Comparison of ENCODE assay signal across 27 cellular contexts in genomic region chr12:53402871-53403270, GRCh38. TPM values are rescaled to one million over a fixed set of nuclear protein-coding genes. Genes with fewer than 3 reads are reported as not detected.
"Had no signal": no experiment of that assay in that cellular context is flagged by ENCODE, and none has a peak within 500 bp of the region (broad histone marks: within the 10 kb centered on the region; RNA-seq: fewer than 3 reads in every experiment).

No MANE protein-coding gene starts in this region.

- ATAC-seq: activated CD4-positive, alpha-beta T cell treated with anti-CD3 and anti-CD28 coated beads for 36 hours; esophagus mucosa; gastrocnemius medialis; natural killer cell treated with Interleukin-12 subunit alpha and Interleukin-12 subunit beta and Interleukin-15 and Interleukin-18, amount 100 ng/mL, for 72 hours; pancreas; right lobe of liver; stimulated activated naive CD8-positive, alpha-beta T cell treated with anti-CD3 and anti-CD28 coated beads, Interleukin-15, Interleukin-2, amounts not matched to agents 100 U/mL and 50 U/mL, for 24 hours had no signal

- H3K36me3 Mint-ChIP-seq: natural killer cell treated with Interleukin-12 subunit alpha and Interleukin-12 subunit beta and Interleukin-15 and Interleukin-18, amount 100 ng/mL, for 72 hours had no signal

- FAIRE-seq: endothelial cell of umbilical vein, pancreas, small intestine had no signal

- H3K9me3 Mint-ChIP-seq: activated B cell treated with CpG ODN at 0.5 μM for 24 hours; natural killer cell treated with Interleukin-12 subunit alpha and Interleukin-12 subunit beta and Interleukin-15 and Interleukin-18, amount 100 ng/mL, for 72 hours; T-helper 1 cell treated with Interleukin-12 subunit alpha and Interleukin-12 subunit beta and Interleukin-4 antibody, amounts not matched to agents 30 μg/mL and 1 μg/mL, for 36 hours had no signal

- H3K27me3 Mint-ChIP-seq: activated B cell treated with CpG ODN at 0.5 μM for 24 hours; activated CD4-positive, alpha-beta T cell treated with anti-CD3 and anti-CD28 coated beads for 36 hours; brain; natural killer cell treated with Interleukin-12 subunit alpha and Interleukin-12 subunit beta and Interleukin-15 and Interleukin-18, amount 100 ng/mL, for 72 hours had no signal

- H3K27ac Mint-ChIP-seq: activated B cell treated with CpG ODN at 0.5 μM for 24 hours; activated CD4-positive, alpha-beta T cell treated with anti-CD3 and anti-CD28 coated beads for 36 hours; natural killer cell treated with Interleukin-12 subunit alpha and Interleukin-12 subunit beta and Interleukin-15 and Interleukin-18, amount 100 ng/mL, for 72 hours; T-helper 1 cell treated with Interleukin-12 subunit alpha and Interleukin-12 subunit beta and Interleukin-4 antibody, amounts not matched to agents 30 μg/mL and 1 μg/mL, for 36 hours had no signal

- H3K9me3 ChIP-seq: gastrocnemius medialis, left ventricle myocardium inferior, pancreas, right lobe of liver, tibial artery had no signal

- H3K4me1 ChIP-seq: pancreas, right lobe of liver had no signal

- H3K27ac ChIP-seq: gastrocnemius medialis, left ventricle myocardium inferior, pancreas, right lobe of liver, tibial artery had no signal

- H3K27me3 ChIP-seq: gastrocnemius medialis, pancreas, right lobe of liver, tibial artery had no signal

- DNase-seq: activated B cell treated with CpG ODN at 0.5 μM for 24 hours; activated CD4-positive, alpha-beta T cell treated with anti-CD3 and anti-CD28 coated beads for 36 hours; activated CD4-positive, alpha-beta T cell treated with anti-CD3 and anti-CD28 coated beads, Interleukin-2, amount 50 U/mL, for 4 hours; activated naive CD4-positive, alpha-beta T cell treated with Interleukin-2 at 50 U/mL for 16 hours; activated T-cell treated with anti-CD3 and anti-CD28 coated beads, Interleukin-2, amount 50 U/mL, for 48 hours; central memory CD4-positive, alpha-beta T cell; effector memory CD4-positive, alpha-beta T cell; gastrocnemius medialis; hippocampal formation; kidney glomerular epithelial cell; left ventricle myocardium inferior; mammary epithelial cell; right lobe of liver; small intestine; stimulated activated CD4-positive, alpha-beta T cell treated with anti-CD3 and anti-CD28 coated beads, Interleukin-15, amount 100 ng/mL, for 24 hours; stimulated activated naive CD8-positive, alpha-beta T cell treated with anti-CD3 and anti-CD28 coated beads, Interleukin-15, Interleukin-2, amounts not matched to agents 100 U/mL and 50 U/mL, for 24 hours; T1000; tibial artery had no signal

- H3K4me3 ChIP-seq: gastrocnemius medialis, left ventricle myocardium inferior, pancreas, right lobe of liver, tibial artery had no signal

- H3K4me1 Mint-ChIP-seq: brain had no signal

- H3K4me3 Mint-ChIP-seq: activated B cell treated with CpG ODN at 0.5 μM for 24 hours; activated CD4-positive, alpha-beta T cell treated with anti-CD3 and anti-CD28 coated beads for 36 hours; brain; natural killer cell treated with Interleukin-12 subunit alpha and Interleukin-12 subunit beta and Interleukin-15 and Interleukin-18, amount 100 ng/mL, for 72 hours; T-helper 1 cell treated with Interleukin-12 subunit alpha and Interleukin-12 subunit beta and Interleukin-4 antibody, amounts not matched to agents 30 μg/mL and 1 μg/mL, for 36 hours had no signal

RNA-seq across cellular contexts. Expression of gene AMHR2, which starts 20.8 kb away (rescaled TPM):
- total RNA-seq: activated B cell treated with CpG ODN at 0.5 μM for 24 hours; activated CD4-positive, alpha-beta T cell treated with anti-CD3 and anti-CD28 coated beads for 36 hours; dermis microvascular lymphatic vessel endothelial cell; endothelial cell of umbilical vein; esophagus mucosa; mammary epithelial cell; natural killer cell treated with Interleukin-12 subunit alpha and Interleukin-12 subunit beta and Interleukin-15 and Interleukin-18, amount 100 ng/mL, for 72 hours; pulmonary artery endothelial cell; ureter had no signal
